In the genomic region with DNA sequence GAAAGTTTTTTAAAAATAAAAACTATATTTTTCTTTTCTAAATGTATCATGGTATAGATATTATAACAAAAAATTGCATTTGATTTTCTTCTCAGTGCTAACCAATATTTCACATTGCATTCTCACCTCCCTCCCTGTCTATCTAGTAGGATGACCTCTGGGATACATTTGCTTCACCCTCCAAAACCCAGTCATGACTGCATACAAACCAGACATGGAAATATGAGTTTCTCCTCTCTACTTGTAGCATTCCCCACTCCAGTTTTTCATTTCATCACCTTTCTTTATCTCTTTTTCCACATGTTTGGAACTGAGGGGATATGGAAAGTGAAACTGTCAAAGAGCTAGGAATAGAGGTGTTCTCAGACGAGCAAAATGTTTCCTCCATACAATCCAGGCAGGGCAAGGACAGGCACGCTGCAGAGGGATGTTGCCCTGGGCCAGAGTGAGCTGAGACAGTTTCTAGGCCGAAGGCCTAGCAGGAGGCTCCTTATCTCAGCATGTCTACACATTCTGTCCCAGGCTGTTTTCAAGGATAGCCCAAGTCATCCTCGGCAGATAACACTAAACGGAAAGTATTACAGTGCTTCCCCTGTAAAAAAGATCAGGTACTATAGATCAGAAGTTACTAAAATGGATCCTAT, we compare ENCODE assay signal across 11 cellular contexts. TPM values are rescaled to one million over a fixed set of nuclear protein-coding genes. Genes with fewer than 3 reads are reported as not detected.
DNase-seq lines count a peak whose midpoint lies in the region; ATAC-seq, FAIRE-seq and TF ChIP-seq lines count a peak whose summit lies in the region.
"Had no signal": no experiment of that assay in that cellular context is flagged by ENCODE, and none has a peak within 500 bp of the region (broad histone marks: within the 10 kb centered on the region; RNA-seq: fewer than 3 reads in every experiment).

No MANE protein-coding gene starts in this region.

- in situ Hi-C loops in GM13977 (cut with MboI; ENCODE audit: low pct_unique_long_range_greater_than_20kb, low sequenced_read_pairs, unreplicated experiment) = loop anchor here (25.0 kb wide), 1 partner anchor 1426 kb away; no protein-coding TSS in a partner anchor

- no peaks in the 10 kb centered on the region for H3K27me3 Mint-ChIP-seq in astrocyte (ENCODE audit: low read depth, unreplicated experiment)
- H3K27me3 Mint-ChIP-seq: natural killer cell treated with Interleukin-12 subunit alpha and Interleukin-12 subunit beta and Interleukin-15 and Interleukin-18, amount 100 ng/mL, for 72 hours had no signal

- no peaks in the 10 kb centered on the region for H3K79me2 ChIP-seq in astrocyte (ENCODE audit: insufficient read depth, low read length)
- H3K79me2 ChIP-seq in smooth muscle cell (ENCODE audit: low read depth) = no peaks in the 10 kb centered on the region

- no peak for TF ChIP-seq POLR2A in GM18505 (IDR thresholded peaks at IDR 0.05; ENCODE audit: borderline replicate concordance, extremely low read depth, insufficient read depth, insufficient read length)

- H3K27ac ChIP-seq in astrocyte (ENCODE audit: low read depth, low read length) = peak overlapping the region; percentile 48
- peak overlapping the region; percentile 80 for H3K27ac ChIP-seq in smooth muscle cell (ENCODE audit: low read depth)

- H4K20me1 ChIP-seq in astrocyte (ENCODE audit: insufficient read depth, low read length) (no peaks in the 10 kb centered on the region), smooth muscle cell (ENCODE audit: low read depth) (no peaks in the 10 kb centered on the region)

- WGBS in smooth muscle cell (ENCODE audit: low lambda C conversion rate) = 8% methylated on average over 5 of the region's 5 CpGs

- DNase-seq in GM18507 (ENCODE audit: extremely low spot score, insufficient read length, low read depth) (no peak), astrocyte (ENCODE audit: low read depth) (no peak), iPS-NIHi7 (ENCODE audit: extremely low spot score) (peak; percentile 29), smooth muscle cell (lab: John Stamatoyannopoulos, UW; ENCODE audit: unreplicated experiment) (no peak), GM13977 (ENCODE audit: low spot score) (no peak), DMS53 (lab: John Stamatoyannopoulos, UW) (no peak)
- DNase-seq: GOT3; stimulated activated naive CD4-positive, alpha-beta T cell had no signal

- H3K9ac ChIP-seq in astrocyte (ENCODE audit: low read length) (peak overlapping the region; percentile 59), smooth muscle cell (ENCODE audit: low read depth) (peak overlapping the region; percentile 37)

- no peaks in the 10 kb centered on the region for H3F3A ChIP-seq in smooth muscle cell (ENCODE audit: low read depth)

- no peak overlapping the region for H3K27ac Mint-ChIP-seq in astrocyte (ENCODE audit: unreplicated experiment)
- H3K27ac Mint-ChIP-seq: natural killer cell treated with Interleukin-12 subunit alpha and Interleukin-12 subunit beta and Interleukin-15 and Interleukin-18, amount 100 ng/mL, for 72 hours had no signal

- H3K4me1 ChIP-seq in astrocyte (ENCODE audit: insufficient read depth, low read length) (peaks cover 7% of the 10 kb centered on the region), smooth muscle cell (ENCODE audit: low read depth) (peaks cover 11% of the 10 kb centered on the region)

- H3K4me3 ChIP-seq in astrocyte (ENCODE audit: insufficient read depth, low read depth, low read length) (peak overlapping the region; percentile 6), smooth muscle cell (no peak overlapping the region)

- H3K4me2 ChIP-seq in astrocyte (ENCODE audit: low read length) (peak overlapping the region; percentile 63), smooth muscle cell (peak overlapping the region; percentile 73)

- H3K9me3 Mint-ChIP-seq in astrocyte (ENCODE audit: unreplicated experiment) = no peaks in the 10 kb centered on the region
- H3K9me3 Mint-ChIP-seq: natural killer cell treated with Interleukin-12 subunit alpha and Interleukin-12 subunit beta and Interleukin-15 and Interleukin-18, amount 100 ng/mL, for 72 hours had no signal

- H3K9me3 ChIP-seq in astrocyte (ENCODE audit: insufficient read depth, low read depth, low read length) (no peaks in the 10 kb centered on the region), smooth muscle cell (replicated peaks; ENCODE audit: low read depth) (no peaks in the 10 kb centered on the region)

- peak overlapping the region; percentile 50 for H2AFZ ChIP-seq in astrocyte (ENCODE audit: low read depth, low read length)
- peak overlapping the region; percentile 98 for H2AFZ ChIP-seq in smooth muscle cell (ENCODE audit: low read depth)

- FAIRE-seq in GM18507 (lab: Jason Lieb, UNC) (peak; percentile 42), astrocyte (lab: Jason Lieb, UNC) (peak; percentile 43)

- H3K27me3 ChIP-seq in astrocyte (ENCODE audit: insufficient read depth, low read length) = no peaks in the 10 kb centered on the region
- no peaks in the 10 kb centered on the region for H3K27me3 ChIP-seq in smooth muscle cell (ENCODE audit: low read depth)

- no peak for ATAC-seq in GM18498 (IDR thresholded peaks at IDR 0.05; ENCODE audit: unreplicated experiment)
- ATAC-seq in GM18505 (IDR thresholded peaks at IDR 0.05; ENCODE audit: unreplicated experiment) = no peak
- ATAC-seq: natural killer cell treated with Interleukin-12 subunit alpha and Interleukin-12 subunit beta and Interleukin-15 and Interleukin-18, amount 100 ng/mL, for 72 hours had no signal

- no peaks in the 10 kb centered on the region for H3K36me3 Mint-ChIP-seq in astrocyte (ENCODE audit: low read depth, unreplicated experiment)
- H3K36me3 Mint-ChIP-seq: natural killer cell treated with Interleukin-12 subunit alpha and Interleukin-12 subunit beta and Interleukin-15 and Interleukin-18, amount 100 ng/mL, for 72 hours had no signal

- H3K4me1 Mint-ChIP-seq in astrocyte (ENCODE audit: low read depth, unreplicated experiment) = peaks cover 6% of the 10 kb centered on the region

- no peak for TF ChIP-seq CTCF in astrocyte (IDR thresholded peaks at IDR 0.05; ENCODE audit: insufficient read depth, low read depth, low read length)
- TF ChIP-seq CTCF in smooth muscle cell (IDR thresholded peaks at IDR 0.05; ENCODE audit: borderline replicate concordance, insufficient read depth, poor library complexity, severe bottlenecking) = no peak
- no peak for TF ChIP-seq CTCF in GM13977 (IDR thresholded peaks at IDR 0.05; ENCODE audit: extremely low read depth, insufficient read depth, missing control alignments)

- H3K4me3 Mint-ChIP-seq in astrocyte (ENCODE audit: unreplicated experiment) = no peak overlapping the region
- H3K4me3 Mint-ChIP-seq: natural killer cell treated with Interleukin-12 subunit alpha and Interleukin-12 subunit beta and Interleukin-15 and Interleukin-18, amount 100 ng/mL, for 72 hours had no signal

- H3K36me3 ChIP-seq in astrocyte (ENCODE audit: insufficient read depth, low read length) (no peaks in the 10 kb centered on the region), smooth muscle cell (ENCODE audit: low read depth) (no peaks in the 10 kb centered on the region)

RNA-seq across cellular contexts. Expression of gene MEF2C, which starts 46.7 kb away (rescaled TPM):
- total RNA-seq in astrocyte (20.5 and 21.8 TPM in 2 replicates), smooth muscle cell (10.7 and 14.0 TPM in 2 replicates)
- 8.1 and 11.4 TPM in 2 replicates for polyA plus RNA-seq in smooth muscle cell
